In the genomic region with DNA sequence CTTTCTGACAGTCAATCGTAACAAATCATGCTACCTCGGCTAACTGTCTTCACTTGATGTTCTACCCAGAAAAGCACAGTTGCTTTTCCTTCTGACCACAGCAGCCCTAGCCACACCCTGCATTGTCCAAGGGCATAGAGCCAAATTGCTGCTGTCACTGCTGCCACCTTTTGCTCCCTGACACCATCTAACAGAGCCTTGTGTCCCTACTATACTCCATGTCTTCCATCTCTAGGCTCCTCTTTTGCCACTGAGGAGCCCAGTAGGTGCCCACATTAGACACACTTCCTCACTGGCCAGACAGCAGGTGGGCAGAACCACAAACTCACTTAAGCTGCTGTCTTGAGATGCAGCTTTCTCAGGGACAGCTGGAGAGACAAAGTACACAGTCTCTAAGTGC, we compare ENCODE assay signal across 19 cellular contexts.
A peak's percentile ranks its signal among the peaks of the same experiment; 100 is the strongest.
DNase-seq lines count a peak whose midpoint lies in the region; ATAC-seq, FAIRE-seq and TF ChIP-seq lines count a peak whose summit lies in the region.
"Had no signal": no experiment of that assay in that cellular context is flagged by ENCODE, and none has a peak within 500 bp of the region (broad histone marks: within the 10 kb centered on the region; RNA-seq: fewer than 3 reads in every experiment).

No MANE protein-coding gene starts in this region.

- no peak overlapping the region for H3K4me3 Mint-ChIP-seq in activated naive CD4-positive, alpha-beta T cell treated with anti-CD3 and anti-CD28 coated beads for 36 hours
- H3K4me3 Mint-ChIP-seq: activated CD4-positive, alpha-beta T cell treated with anti-CD3 and anti-CD28 coated beads, Interleukin-2, amount 10 ng/mL, durations not matched to agents 24 days and 14 days had no signal

- H3K27ac ChIP-seq in K562 (ENCODE audit: extremely low read depth, low read depth, low read length) (no peak overlapping the region), neutrophil (peak overlapping the region; percentile 36), Karpas-422 (ENCODE audit: low read length) (no peak overlapping the region)
- H3K27ac ChIP-seq: sigmoid colon, thyroid gland had no signal

- no peaks in the 10 kb centered on the region for H3K9me1 ChIP-seq in K562 (ENCODE audit: control insufficient read depth, insufficient read depth, low read length)

- FAIRE-seq in GM18507 (lab: Jason Lieb, UNC): peak; percentile 5
- FAIRE-seq in K562 (lab: Jason Lieb, UNC): peak; percentile 80

- H3K4me1 ChIP-seq in K562 (replicated peaks in 1 of 2; ENCODE audit: control insufficient read depth in 2 of 2, insufficient read depth in 2 of 2, low read length in 2 of 2) (peaks cover 20 to 40% of the 10 kb centered on the region in 2 experiments), neutrophil (ENCODE audit: control insufficient read depth in 1 of 2, insufficient read depth in 1 of 2, low read depth in 1 of 2, low read length in 1 of 2) (peaks cover 38 to 39% of the 10 kb centered on the region in 2 experiments), Karpas-422 (ENCODE audit: low read length) (no peaks in the 10 kb centered on the region)

- H3K4me1 Mint-ChIP-seq in activated naive CD4-positive, alpha-beta T cell treated with anti-CD3 and anti-CD28 coated beads for 36 hours (ENCODE audit: low read depth): peaks cover 20% of the 10 kb centered on the region

- no peaks in the 10 kb centered on the region for H4K20me1 ChIP-seq in K562 (replicated peaks; ENCODE audit: control insufficient read depth, insufficient read depth, low read length)
- no peaks in the 10 kb centered on the region for H4K20me1 ChIP-seq in Karpas-422 (ENCODE audit: insufficient read depth, low read depth, low read length)

- no peaks in the 10 kb centered on the region for H3K36me3 Mint-ChIP-seq in activated naive CD4-positive, alpha-beta T cell treated with anti-CD3 and anti-CD28 coated beads for 36 hours (ENCODE audit: low read depth)

- H2AFZ ChIP-seq in K562 (ENCODE audit: low read depth, low read length) (peak overlapping the region; percentile 44), Karpas-422 (ENCODE audit: low read length) (no peak overlapping the region)

- intact Hi-C loops in K562 (cut with micrococcal nuclease): loop anchor here (2.0 kb wide), 1 partner anchor 30 kb away; no protein-coding TSS in a partner anchor
- intact Hi-C loops in activated naive CD4-positive, alpha-beta T cell treated with anti-CD3 and anti-CD28 coated beads for 36 hours (cut with micrococcal nuclease): no loop called here

- H3K9me3 ChIP-seq in K562 (replicated peaks; ENCODE audit: control insufficient read depth, insufficient read depth, low read depth, low read length): no peaks in the 10 kb centered on the region
- H3K9me3 ChIP-seq in neutrophil: no peaks in the 10 kb centered on the region
- H3K9me3 ChIP-seq in Karpas-422 (ENCODE audit: low read length): no peaks in the 10 kb centered on the region
- H3K9me3 ChIP-seq: BE2C, sigmoid colon, thyroid gland had no signal

- WGBS in K562 (ENCODE audit: insufficient coverage, low coverage, missing lambda C conversion rate): 3% methylated on average over 2 of the region's 2 CpGs

- DNase-seq in GM18507 (ENCODE audit: extremely low spot score, insufficient read length, low read depth): no peak
- DNase-seq in LoVo (ENCODE audit: low spot score): peak; percentile 42
- peak in 2 of 4 experiments; percentile 41 to 75 for DNase-seq in K562 (ENCODE audit: extremely low read depth in 1 of 4, low spot score in 3 of 4)
- no peak for DNase-seq in activated naive CD4-positive, alpha-beta T cell treated with anti-CD3 and anti-CD28 coated beads for 36 hours
- no peak for DNase-seq in Karpas-422
- DNase-seq in 8988T: no peak
- DNase-seq: activated CD4-positive, alpha-beta T cell treated with anti-CD3 and anti-CD28 coated beads, Interleukin-2, amount 10 ng/mL, durations not matched to agents 24 days and 14 days; activated CD8-positive, alpha-beta memory T cell treated with anti-CD3 and anti-CD28 coated beads, Interleukin-2, amount 50 U/mL, for 48 hours; activated naive CD4-positive, alpha-beta T cell; BE2C; cortex of kidney; foreskin melanocyte; NCI-H146; NCI-H226; sigmoid colon; T1000; thyroid gland had no signal

- peak overlapping the region in 1 of 2 experiments; percentile 13; a peak in 1 of 4 replicates for H3K9ac ChIP-seq in K562 (ENCODE audit: insufficient read depth in 1 of 2, low read depth in 2 of 2, low read length in 2 of 2)
- H3K9ac ChIP-seq in Karpas-422 (ENCODE audit: low read length): no peak overlapping the region

- in situ Hi-C loops in K562 (cut with MboI): no loop called here

- TF ChIP-seq POLR2A in K562 (conservative IDR thresholded peaks at IDR 0.05): no peak

- no peaks in the 10 kb centered on the region for H3K27me3 ChIP-seq in K562 (ENCODE audit: control insufficient read depth in 2 of 2, insufficient read depth in 2 of 2, low read length in 2 of 2)
- H3K27me3 ChIP-seq in neutrophil: no peaks in the 10 kb centered on the region
- no peaks in the 10 kb centered on the region for H3K27me3 ChIP-seq in Karpas-422 (ENCODE audit: low read length)
- H3K27me3 ChIP-seq: BE2C, sigmoid colon, thyroid gland had no signal

- TF ChIP-seq EP300 in K562 (IDR thresholded peaks at IDR 0.05; ENCODE audit: low read length): peak; percentile 8; the same call in 1 of the 2 replicates

- H3K79me2 ChIP-seq in K562 (ENCODE audit: control insufficient read depth, insufficient read depth, low read length): no peaks in the 10 kb centered on the region
- no peaks in the 10 kb centered on the region for H3K79me2 ChIP-seq in Karpas-422 (ENCODE audit: low read length)

- H3K27ac Mint-ChIP-seq in activated naive CD4-positive, alpha-beta T cell treated with anti-CD3 and anti-CD28 coated beads for 36 hours: no peak overlapping the region
- H3K27ac Mint-ChIP-seq: activated CD4-positive, alpha-beta T cell treated with anti-CD3 and anti-CD28 coated beads, Interleukin-2, amount 10 ng/mL, durations not matched to agents 24 days and 14 days had no signal

- no TSS peak for BruUV-seq in K562 (replicated peaks; lab: Mats Ljungman, UMichigan)

- CTCF ChIA-PET in K562 (lab: Yijun Ruan, JAX; ENCODE audit: low intra/inter-chr PET ratio): no interaction called here
- CTCF ChIA-PET in activated naive CD4-positive, alpha-beta T cell treated with anti-CD3 and anti-CD28 coated beads for 36 hours (lab: Charles Lee): interaction anchor here (0.6 to 2.0 kb wide), 3 partner anchors 9 to 226 kb away, joined by 4 to 5 read pairs (median 4); partner anchors contain the start of gene BMP2K

- H3K9me3 Mint-ChIP-seq in activated naive CD4-positive, alpha-beta T cell treated with anti-CD3 and anti-CD28 coated beads for 36 hours: no peaks in the 10 kb centered on the region
- H3K9me3 Mint-ChIP-seq: activated CD4-positive, alpha-beta T cell treated with anti-CD3 and anti-CD28 coated beads, Interleukin-2, amount 10 ng/mL, durations not matched to agents 24 days and 14 days had no signal

- no peak; a peak in 1 of 4 replicates for TF ChIP-seq RAD21 in K562 (CRISPR knock-in tag; conservative IDR thresholded peaks at IDR 0.05 in 1 of 2, IDR thresholded peaks at IDR 0.05 in 1 of 2)

- ATAC-seq in K562: peak; percentile 65
- no peak for ATAC-seq in esophagus mucosa

- H3K4me3 ChIP-seq in K562 (no peak overlapping the region), neutrophil (ENCODE audit: low read depth in 1 of 2, low read length in 1 of 2) (no peak overlapping the region), Karpas-422 (ENCODE audit: low read length) (no peak overlapping the region)
- H3K4me3 ChIP-seq: sigmoid colon, thyroid gland had no signal

- H3K36me3 ChIP-seq in K562 (ENCODE audit: control insufficient read depth, insufficient read depth, low read length): no peaks in the 10 kb centered on the region
- no peaks in the 10 kb centered on the region for H3K36me3 ChIP-seq in neutrophil
- no peaks in the 10 kb centered on the region for H3K36me3 ChIP-seq in Karpas-422 (ENCODE audit: insufficient read depth, low read length)
- H3K36me3 ChIP-seq: BE2C, sigmoid colon, thyroid gland had no signal

- H3K9me2 ChIP-seq in Karpas-422 (replicated peaks; ENCODE audit: insufficient read depth, low read length): no peaks in the 10 kb centered on the region

- no peak for TF ChIP-seq CTCF in K562 (IDR thresholded peaks at IDR 0.05 in 2 of 3, conservative IDR thresholded peaks at IDR 0.05 in 1 of 3; ENCODE audit: insufficient read depth in 2 of 3, low read depth in 1 of 3, low read length in 3 of 3)
- TF ChIP-seq CTCF in neutrophil (IDR thresholded peaks at IDR 0.05): no peak

- POLR2A ChIA-PET in K562 (lab: Yijun Ruan, JAX): interaction anchor here (0.6 to 2.8 kb wide), 4 partner anchors 11 to 161 kb away, joined by 3 to 11 read pairs (median 4); no protein-coding TSS in a partner anchor

- peak overlapping the region; percentile 7; the same call in 1 of the 2 replicates for H3K4me2 ChIP-seq in K562 (ENCODE audit: insufficient read depth, low read length)
- no peak overlapping the region for H3K4me2 ChIP-seq in Karpas-422 (ENCODE audit: low read depth, low read length, poor library complexity, severe bottlenecking)

- no peaks in the 10 kb centered on the region for H3K27me3 Mint-ChIP-seq in activated naive CD4-positive, alpha-beta T cell treated with anti-CD3 and anti-CD28 coated beads for 36 hours (ENCODE audit: low read depth)
- H3K27me3 Mint-ChIP-seq: activated CD4-positive, alpha-beta T cell treated with anti-CD3 and anti-CD28 coated beads, Interleukin-2, amount 10 ng/mL, durations not matched to agents 24 days and 14 days had no signal

TF ChIP-seq in K562, 482 proteins besides CTCF, POLR2A, EP300 and RAD21 (continues in another document):
- TF ChIP-seq HLTF (IDR thresholded peaks at IDR 0.05) (no peak), HMG20A (CRISPR knock-in tag; conservative IDR thresholded peaks at IDR 0.05) (no peak), SOX6 (IDR thresholded peaks at IDR 0.05) (peak; percentile 74), HOXB6 (CRISPR knock-in tag; IDR thresholded peaks at IDR 0.05; ENCODE audit: borderline replicate concordance) (no peak), MEF2D (tag; conservative IDR thresholded peaks at IDR 0.05; ENCODE audit: low read depth) (0 out of 2 replicates have a peak, but pooled peaks have one; percentile 28), MXI1 (IDR thresholded peaks at IDR 0.05; ENCODE audit: low read depth, low read length) (no peak), CTBP1 (IDR thresholded peaks at IDR 0.05; ENCODE audit: borderline replicate concordance) (peak; percentile 74; the same call in 1 of the 2 replicates), NR2C2 (CRISPR knock-in tag; IDR thresholded peaks at IDR 0.05) (no peak), NR2C2 (tag; IDR thresholded peaks at IDR 0.05) (peak; percentile 40; the same call in 1 of the 2 replicates), ZNF589 (CRISPR knock-in tag; IDR thresholded peaks at IDR 0.05; ENCODE audit: low read depth) (0 out of 2 replicates have a peak, but pooled peaks have one; percentile 49), RCOR1 (IDR thresholded peaks at IDR 0.05; ENCODE audit: borderline replicate concordance in 1 of 2, low read depth in 2 of 2, low read length in 2 of 2) (peak in 1 of 2 experiments; percentile 48; a peak in 1 of 4 replicates), CREB1 (IDR thresholded peaks at IDR 0.05) (no peak), CREB1 (CRISPR knock-in tag; IDR thresholded peaks at IDR 0.05) (no peak), ZNF766 (CRISPR knock-in tag; conservative IDR thresholded peaks at IDR 0.05) (0 out of 2 replicates have a peak, but pooled peaks have one; percentile 15)
